8 cellular contexts compared by ENCODE assay signal in genomic region chr6:29793036-29793356, GRCh38. TPM values are rescaled to one million over a fixed set of nuclear protein-coding genes. Genes with fewer than 3 reads are reported as not detected.
DNase-seq lines count a peak whose midpoint lies in the region; ATAC-seq, FAIRE-seq and TF ChIP-seq lines count a peak whose summit lies in the region.

No MANE protein-coding gene starts in this region.

- H3K4me3 ChIP-seq in keratinocyte (ENCODE audit: control insufficient read depth in 2 of 3, extremely low read depth in 1 of 3, insufficient read depth in 2 of 3, low read depth in 1 of 3, low read length in 3 of 3) = peak overlapping the region in 2 of 3 experiments; percentile 23 to 82
- H3K4me3 ChIP-seq in testis = peak overlapping the region; percentile 59 to 80
- H3K4me3 ChIP-seq in SJCRH30 = no peak overlapping the region

- H3K4me3 Mint-ChIP-seq in T-helper 2 cell treated with Interferon-gamma antibody and Interleukin-4, amounts not matched to agents 5 μg/mL and 100 μg/mL, for 36 hours = peak overlapping the region; percentile 82
- H3K4me3 Mint-ChIP-seq in activated naive CD8-positive, alpha-beta T cell treated with anti-CD3 and anti-CD28 coated beads, Interleukin-2, amount 50 U/mL, for 24 hours = peak overlapping the region; percentile 72

- H3K27me3 ChIP-seq in keratinocyte (ENCODE audit: control insufficient read depth, extremely low read depth, insufficient read depth, low read length) = no peaks in the 10 kb centered on the region
- H3K27me3 ChIP-seq in testis = no peaks in the 10 kb centered on the region
- H3K27me3 ChIP-seq in SJCRH30 = no peaks in the 10 kb centered on the region

- H3K27ac Mint-ChIP-seq in T-helper 2 cell treated with Interferon-gamma antibody and Interleukin-4, amounts not matched to agents 5 μg/mL and 100 μg/mL, for 36 hours = no peak overlapping the region
- H3K27ac Mint-ChIP-seq in activated naive CD8-positive, alpha-beta T cell treated with anti-CD3 and anti-CD28 coated beads, Interleukin-2, amount 50 U/mL, for 24 hours = peak overlapping the region; percentile 9

- peaks cover 0 to 2% of the 10 kb centered on the region in 2 experiments for H3K36me3 ChIP-seq in keratinocyte (ENCODE audit: control insufficient read depth in 2 of 2, extremely low read depth in 1 of 2, insufficient read depth in 2 of 2, low read length in 2 of 2)
- no peaks in the 10 kb centered on the region for H3K36me3 ChIP-seq in testis (ENCODE audit: low read depth, missing control alignments)
- H3K36me3 ChIP-seq in SJCRH30 = no peaks in the 10 kb centered on the region

- H3K27me3 Mint-ChIP-seq in T-helper 2 cell treated with Interferon-gamma antibody and Interleukin-4, amounts not matched to agents 5 μg/mL and 100 μg/mL, for 36 hours (ENCODE audit: low read depth) = peaks cover 77% of the 10 kb centered on the region
- H3K27me3 Mint-ChIP-seq in activated naive CD8-positive, alpha-beta T cell treated with anti-CD3 and anti-CD28 coated beads, Interleukin-2, amount 50 U/mL, for 24 hours = peaks cover 43% of the 10 kb centered on the region

- H3K27ac ChIP-seq in keratinocyte (ENCODE audit: control insufficient read depth, insufficient read depth, low read length) = peak overlapping the region; percentile 17
- H3K27ac ChIP-seq in testis = no peak overlapping the region
- no peak overlapping the region for H3K27ac ChIP-seq in SJCRH30

- H3K9me3 ChIP-seq in keratinocyte (ENCODE audit: control insufficient read depth, low read depth, low read length) = no peaks in the 10 kb centered on the region
- no peaks in the 10 kb centered on the region for H3K9me3 ChIP-seq in testis
- H3K9me3 ChIP-seq in SJCRH30 (replicated peaks) = no peaks in the 10 kb centered on the region

- H3K9me1 ChIP-seq in keratinocyte (ENCODE audit: control insufficient read depth, extremely low read depth, insufficient read depth, low read length) = no peaks in the 10 kb centered on the region

- H3K4me1 Mint-ChIP-seq in T-helper 2 cell treated with Interferon-gamma antibody and Interleukin-4, amounts not matched to agents 5 μg/mL and 100 μg/mL, for 36 hours (ENCODE audit: low read depth) = peaks cover 11% of the 10 kb centered on the region
- H3K4me1 Mint-ChIP-seq in activated naive CD8-positive, alpha-beta T cell treated with anti-CD3 and anti-CD28 coated beads, Interleukin-2, amount 50 U/mL, for 24 hours = peaks cover 14% of the 10 kb centered on the region

- no peak overlapping the region for H2AFZ ChIP-seq in keratinocyte (ENCODE audit: control insufficient read depth, low read length)

- WGBS in testis, 2 donors = 19 to 20% methylated on average over 8 to 11 of the region's 11 CpGs

- H3K4me1 ChIP-seq in keratinocyte (ENCODE audit: control insufficient read depth, extremely low read depth, insufficient read depth, low read length) = peaks cover 32% of the 10 kb centered on the region
- H3K4me1 ChIP-seq in testis = peaks cover 5% of the 10 kb centered on the region
- no peaks in the 10 kb centered on the region for H3K4me1 ChIP-seq in SJCRH30

- H3K4me2 ChIP-seq in keratinocyte (ENCODE audit: control insufficient read depth, extremely low read depth, insufficient read depth, low read depth, low read length) = peak overlapping the region; percentile 90

- intact Hi-C loops in testis (cut with DNase I; ENCODE audit: low total_unique reads) = no loop called here

- dilution Hi-C loops in keratinocyte (cut with MboI; ENCODE audit: extremely low pct_ligation_motif_present, low sequenced_read_pairs) = no loop called here

- H4K20me1 ChIP-seq in keratinocyte (ENCODE audit: control insufficient read depth, extremely low read depth, insufficient read depth, low read length) = no peaks in the 10 kb centered on the region

- DNase-seq in T-helper 2 cell treated with Interferon-gamma antibody and Interleukin-4, amounts not matched to agents 5 μg/mL and 100 μg/mL, for 36 hours (ENCODE audit: low spot score) = no peak
- no peak for DNase-seq in T-helper 2 cell
- no peak for DNase-seq in activated naive CD8-positive, alpha-beta T cell treated with anti-CD3 and anti-CD28 coated beads, Interleukin-2, amount 50 U/mL, for 24 hours
- no peak for DNase-seq in keratinocyte (ENCODE audit: low read depth, low spot score)
- DNase-seq in testis = no peak
- no peak for DNase-seq in LoVo (ENCODE audit: low spot score)
- no peak for DNase-seq in putamen (ENCODE audit: low spot score)
- no peak for DNase-seq in SJCRH30

- ATAC-seq in activated naive CD8-positive, alpha-beta T cell treated with anti-CD3 and anti-CD28 coated beads, Interleukin-2, amount 50 U/mL, for 24 hours = no peak

- no peak overlapping the region for H3K9ac ChIP-seq in keratinocyte (ENCODE audit: control insufficient read depth, extremely low read depth, insufficient read depth, low read length)

- FAIRE-seq in keratinocyte (lab: Jason Lieb, UNC) = no peak

- H3K79me2 ChIP-seq in keratinocyte (ENCODE audit: control insufficient read depth, insufficient read depth, low read length) = peaks cover 7% of the 10 kb centered on the region

- peaks cover 8% of the 10 kb centered on the region for H3K9me3 Mint-ChIP-seq in T-helper 2 cell treated with Interferon-gamma antibody and Interleukin-4, amounts not matched to agents 5 μg/mL and 100 μg/mL, for 36 hours
- peaks cover 9% of the 10 kb centered on the region for H3K9me3 Mint-ChIP-seq in activated naive CD8-positive, alpha-beta T cell treated with anti-CD3 and anti-CD28 coated beads, Interleukin-2, amount 50 U/mL, for 24 hours

- H3K36me3 Mint-ChIP-seq in T-helper 2 cell treated with Interferon-gamma antibody and Interleukin-4, amounts not matched to agents 5 μg/mL and 100 μg/mL, for 36 hours (ENCODE audit: low read depth) = no peaks in the 10 kb centered on the region
- peaks cover 8% of the 10 kb centered on the region for H3K36me3 Mint-ChIP-seq in activated naive CD8-positive, alpha-beta T cell treated with anti-CD3 and anti-CD28 coated beads, Interleukin-2, amount 50 U/mL, for 24 hours (ENCODE audit: low read depth)

- TF ChIP-seq CTCF in keratinocyte (optimal IDR thresholded peaks at IDR 0.05 in 1 of 3, IDR thresholded peaks at IDR 0.05 in 1 of 3, conservative IDR thresholded peaks at IDR 0.05 in 1 of 3; ENCODE audit: extremely low read depth in 1 of 3, insufficient read depth in 2 of 3, low read length in 3 of 3) (no peak), testis (IDR thresholded peaks at IDR 0.05) (no peak)

- TF ChIP-seq POLR2A in testis (IDR thresholded peaks at IDR 0.05) = no peak

RNA-seq across cellular contexts. Expression of gene HLA-G, which starts 34.6 kb away (rescaled TPM):
- polyA plus RNA-seq in keratinocyte (0.84 to 1.9 TPM (median 0.89 TPM) in 3 replicates), testis (ENCODE audit: insufficient read depth, low read depth, low replicate concordance) (7.4 TPM)
- 9.7 TPM for polyA plus RNA-seq in keratinocyte (2011; ENCODE audit: low read depth)
- 0.65 and 0.68 TPM in 2 replicates for polyA plus RNA-seq in keratinocyte (2011; cell fraction: cytosol; rRNA removed)
- polyA plus RNA-seq in keratinocyte (2011; cell fraction: nucleus; rRNA removed) = 2.3 and 3.8 TPM in 2 replicates
- 1.0 and 10.0 TPM in 2 replicates for polyA plus RNA-seq in keratinocyte (2012; ENCODE audit: low replicate concordance)
- 0.10 to 1.7 TPM in 2 of 3 replicates, not detected in the other for polyA minus RNA-seq in keratinocyte
- not detected for polyA minus RNA-seq in keratinocyte (2011; cell fraction: cytosol; rRNA and poly(A)+ RNA removed)
- 0.70 and 0.74 TPM in 2 replicates for polyA minus RNA-seq in keratinocyte (2011; cell fraction: nucleus; rRNA and poly(A)+ RNA removed)
- total RNA-seq in testis = 1 to 10 TPM; 1.2 to 4.4 TPM
- total RNA-seq in SJCRH30 (2014; rRNA removed; shearing (Covaris generic)) = not detected in 2 replicates
